8 cellular contexts compared by ENCODE assay signal in the genomic region with DNA sequence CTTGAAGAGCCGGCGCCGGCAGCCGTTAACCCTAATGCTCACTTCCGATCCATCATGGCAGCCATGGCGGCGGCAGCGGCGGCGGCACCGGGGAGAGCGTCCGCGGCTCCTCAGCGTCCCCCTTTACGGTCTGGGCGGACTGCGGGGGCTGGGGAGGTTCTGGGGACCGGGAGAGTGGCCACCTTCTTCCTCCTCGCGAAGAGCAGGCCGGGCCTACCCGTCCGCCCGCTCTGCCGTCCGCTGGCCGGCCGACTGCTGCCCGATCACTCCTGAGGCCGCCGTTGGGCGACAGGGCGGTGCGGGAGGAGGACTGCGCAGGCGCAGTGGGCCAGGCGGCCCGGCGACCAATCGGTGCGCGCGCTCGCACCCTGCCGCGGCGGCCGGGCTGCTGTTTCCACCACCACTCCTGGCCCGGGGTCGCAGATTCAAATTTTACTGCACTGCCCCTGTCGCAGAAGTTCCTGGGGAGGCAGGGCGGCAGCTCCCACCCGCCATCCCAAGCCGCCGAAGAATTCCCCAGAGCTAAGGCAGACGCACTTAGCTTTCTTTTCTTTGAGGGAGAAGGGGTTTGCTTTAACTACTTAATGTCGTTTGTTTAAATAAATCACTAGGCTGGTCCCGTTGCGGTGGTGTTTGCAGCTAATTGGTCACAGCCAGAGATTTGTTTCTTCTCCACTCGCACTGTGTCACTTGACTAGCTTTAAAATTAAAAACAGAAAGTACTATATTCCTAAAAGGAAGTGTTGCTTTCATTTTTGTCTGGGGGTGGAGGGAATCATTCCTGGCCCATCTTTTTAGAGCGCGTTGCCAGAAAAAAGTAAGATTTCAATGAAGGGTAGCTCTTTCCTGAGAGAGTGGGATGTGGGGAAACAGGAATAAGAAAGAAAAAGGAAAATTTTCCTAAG.
DNase-seq lines count a peak whose midpoint lies in the region; ATAC-seq and TF ChIP-seq lines count a peak whose summit lies in the region.

A gene (minus strand): TSS at position 290 of the 905 bp plus-strand sequence. CDS start 452 bp downstream, outside the sequence.

- TF ChIP-seq CTCF in choroid plexus epithelial cell (conservative IDR thresholded peaks at IDR 0.05; ENCODE audit: low read depth, low read length) = no peak

- peak; percentile 98 for TF ChIP-seq POLR2A in GM19099 (IDR thresholded peaks at IDR 0.05; ENCODE audit: extremely low read depth, insufficient read length, low read depth)

- peak within 1 kb of the TSS; percentile 95 for H3K4me3 ChIP-seq in choroid plexus epithelial cell (ENCODE audit: low read depth, low read length)

- ATAC-seq in HG03354 (IDR thresholded peaks at IDR 0.05; ENCODE audit: poor library complexity, severe bottlenecking, unreplicated experiment) = peak; percentile 88

- DNase-seq in Ammon's horn (ENCODE audit: low spot score) (peak; percentile 93), NCI-H510A (lab: John Stamatoyannopoulos, UW) (peak; percentile 54), choroid plexus epithelial cell (ENCODE audit: low read depth) (peak; percentile 88), kidney tubule cell (ENCODE audit: low spot score) (peak; percentile 89)
- peak; percentile 82 to 86 for DNase-seq in activated CD4-positive, alpha-beta T cell treated with anti-CD3 and anti-CD28 coated beads for 4 hours
- peak; percentile 64 to 70 for DNase-seq in stimulated activated CD4-positive, alpha-beta T cell treated with anti-CD3 and anti-CD28 coated beads, Interleukin-1b, Interleukin-23, amount 100 ng/mL, for 1 hour (ENCODE audit: low read depth in 2 of 2)

Comparison
In these comparisons a context has a peak if more than half of its experiments do, and no peak if none do; other contexts are left out.
1. Peak in every context shown above with its lines: DNase-seq, ATAC-seq and H3K4me3 ChIP-seq.